Comparison of ENCODE assay signal across 14 cellular contexts in the genomic region with DNA sequence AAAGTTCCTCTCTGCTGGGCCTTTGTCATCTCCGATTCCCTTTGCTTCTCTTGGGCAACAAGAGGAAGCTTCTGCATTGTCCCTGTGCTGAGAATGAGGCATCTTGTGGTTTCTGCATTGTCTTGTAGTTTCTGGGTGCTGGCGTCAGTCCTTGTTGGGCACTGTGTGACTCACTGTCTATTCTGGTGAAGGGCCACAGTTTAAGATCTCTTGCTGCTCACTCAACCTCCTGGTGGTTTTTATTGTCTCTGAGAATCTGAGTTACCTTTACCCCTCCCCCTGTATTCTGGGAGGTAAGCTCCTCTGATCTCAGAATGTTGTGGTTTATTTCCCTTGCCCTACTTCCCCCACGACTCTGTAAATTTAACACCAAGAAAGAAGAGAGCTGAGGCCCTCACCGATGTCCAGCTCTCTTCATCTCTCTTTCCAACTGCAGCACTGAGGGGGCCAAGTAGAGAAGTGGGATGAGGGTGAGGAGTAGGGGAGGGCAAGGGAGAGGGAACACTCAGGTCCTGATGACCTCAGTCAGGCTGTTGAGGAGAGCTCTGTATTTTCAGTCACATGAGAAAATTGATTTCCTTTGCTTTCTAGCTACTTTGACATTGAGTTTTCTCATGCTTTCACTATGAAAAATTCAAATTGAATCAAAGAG.
DNase-seq lines count a peak whose midpoint lies in the region; ATAC-seq and TF ChIP-seq lines count a peak whose summit lies in the region.
"Had no signal": no experiment of that assay in that cellular context is flagged by ENCODE, and none has a peak within 500 bp of the region (broad histone marks: within the 10 kb centered on the region; RNA-seq: fewer than 3 reads in every experiment).

No MANE protein-coding gene starts in this region.

- TF ChIP-seq CTCF in IMR-90 (conservative IDR thresholded peaks at IDR 0.05; ENCODE audit: low read depth, low read length) (no peak), WTC11 (IDR thresholded peaks at IDR 0.05) (no peak), Caco-2 (IDR thresholded peaks at IDR 0.05; ENCODE audit: insufficient read depth in 1 of 2, low read depth in 1 of 2, low read length in 1 of 2, severe bottlenecking in 1 of 2, unreplicated experiment in 1 of 2) (no peak), ovary (IDR thresholded peaks at IDR 0.05) (no peak)

- H3K18ac ChIP-seq in IMR-90 (ENCODE audit: low read depth, low read length) (no peak overlapping the region), mesendoderm (ENCODE audit: low read length) (no peak overlapping the region)

- H2BK120ac ChIP-seq in IMR-90 (ENCODE audit: low read depth, low read length) (no peak overlapping the region), mesendoderm (ENCODE audit: low read depth, low read length) (no peak overlapping the region)

- BruUV-seq in IMR-90 (replicated peaks; lab: Mats Ljungman, UMichigan) (no TSS peak), Caco-2 (replicated peaks; lab: Mats Ljungman, UMichigan) (no TSS peak)

- H3K27ac ChIP-seq in IMR-90 (ENCODE audit: insufficient read depth, low read length) (no peak overlapping the region), mesendoderm (ENCODE audit: low read depth, low read length) (no peak overlapping the region), aorta (ENCODE audit: low read depth in 1 of 2, low read length in 2 of 2) (no peak overlapping the region), ovary (no peak overlapping the region)
- H3K27ac ChIP-seq: right lobe of liver, SK-N-MC had no signal

- no peak overlapping the region for H2AK9ac ChIP-seq in IMR-90 (replicated peaks; ENCODE audit: low read depth, low read length, poor library complexity)

- intact Hi-C loops in IMR-90 (cut with micrococcal nuclease), result no loop called here
- intact Hi-C loops in Caco-2 (cut with micrococcal nuclease; ENCODE audit: unreplicated experiment), result no loop called here
- intact Hi-C loops in aorta (cut with DNase I), result no loop called here
- intact Hi-C loops in ovary (cut with DNase I), result no loop called here

- H2AK5ac ChIP-seq in IMR-90 (ENCODE audit: low read depth, low read length) (no peak overlapping the region), mesendoderm (ENCODE audit: low read length) (no peak overlapping the region)

- dilution Hi-C loops in IMR-90 (cut with HindIII; ENCODE audit: low sequenced_read_pairs, unreplicated experiment), result no loop called here

- TF ChIP-seq POLR2A in IMR-90 (IDR thresholded peaks at IDR 0.05; ENCODE audit: low read depth, low read length) (no peak), ovary (IDR thresholded peaks at IDR 0.05) (no peak)

- CTCF ChIA-PET in IMR-90 (lab: Yijun Ruan, JAX) (no interaction called here), WTC11 (lab: Charles Lee) (interaction anchor here (1.3 kb wide), 1 partner anchor 24 kb away, joined by 3 read pairs; no protein-coding TSS in a partner anchor), Caco-2 (lab: Charles Lee) (no interaction called here)

- H3K4me2 ChIP-seq in IMR-90 (ENCODE audit: low read depth, low read length) (no peak overlapping the region), mesendoderm (ENCODE audit: low read length) (no peak overlapping the region)

- H3K27me3 ChIP-seq in IMR-90 (ENCODE audit: control insufficient read depth, insufficient read depth, low read length), result no peaks in the 10 kb centered on the region
- no peaks in the 10 kb centered on the region for H3K27me3 ChIP-seq in mesendoderm (ENCODE audit: insufficient read depth, low read length, poor library complexity)
- no peaks in the 10 kb centered on the region for H3K27me3 ChIP-seq in Caco-2 (replicated peaks; ENCODE audit: control insufficient read depth, insufficient read depth, low read length)
- no peaks in the 10 kb centered on the region for H3K27me3 ChIP-seq in aorta (ENCODE audit: control insufficient read depth in 1 of 2, insufficient read depth in 2 of 2, low read length in 1 of 2)
- H3K27me3 ChIP-seq in ovary, result no peaks in the 10 kb centered on the region
- H3K27me3 ChIP-seq: right lobe of liver had no signal

- POLR2A ChIA-PET in IMR-90 (lab: Charles Lee; ENCODE audit: unreplicated experiment) (no interaction called here), WTC11 (lab: Charles Lee) (no interaction called here), Caco-2 (lab: Charles Lee) (no interaction called here)

- H3K4me3 Mint-ChIP-seq in WTC11 (no peak overlapping the region), Caco-2 (ENCODE audit: unreplicated experiment) (no peak overlapping the region)

- H4K20me1 ChIP-seq in IMR-90 (ENCODE audit: insufficient read depth, low read length), result no peaks in the 10 kb centered on the region

- H3K4me3 ChIP-seq in IMR-90 (ENCODE audit: insufficient read depth, low read depth, low read length), result no peak overlapping the region
- no peak overlapping the region for H3K4me3 ChIP-seq in mesendoderm (ENCODE audit: low read length)
- no peak overlapping the region for H3K4me3 ChIP-seq in Caco-2 (ENCODE audit: low read depth, low read length)
- H3K4me3 ChIP-seq in aorta (ENCODE audit: low read length in 2 of 2), result no peak overlapping the region
- H3K4me3 ChIP-seq in ovary, result no peak overlapping the region
- H3K4me3 ChIP-seq: right lobe of liver, SK-N-MC had no signal

- WGBS in IMR-90 (ENCODE audit: extremely low coverage in 2 of 2, insufficient read length in 1 of 2), 2 experiments, result no CpG with 5 or more reads among the region's 4 CpGs
- WGBS in mesendoderm (ENCODE audit: extremely low coverage, insufficient coverage, low lambda C conversion rate), result no CpG with 5 or more reads among the region's 4 CpGs
- 77 to 86% methylated on average over 4 of the region's 4 CpGs for WGBS in aorta, 2 donors
- WGBS in ovary, 3 donors, result 72 to 82% (median 79%) methylated on average over 4 of the region's 4 CpGs

- no peak overlapping the region for H2BK15ac ChIP-seq in IMR-90 (ENCODE audit: low read depth, low read length)
- H2BK15ac ChIP-seq in mesendoderm (replicated peaks; ENCODE audit: low read depth), result no peak overlapping the region

- no peak overlapping the region for H4K91ac ChIP-seq in IMR-90 (ENCODE audit: insufficient read depth, low read depth, low read length)

- H2AFZ ChIP-seq in IMR-90 (replicated peaks; ENCODE audit: low read length, poor library complexity), result no peak overlapping the region

- no peak overlapping the region for H3K27ac Mint-ChIP-seq in WTC11
- H3K27ac Mint-ChIP-seq in Caco-2 (ENCODE audit: unreplicated experiment), result no peak overlapping the region

- H4K8ac ChIP-seq in IMR-90 (ENCODE audit: low read depth in 2 of 2, low read length in 2 of 2) (no peak overlapping the region), mesendoderm (ENCODE audit: low read depth, low read length) (no peak overlapping the region)

- no peaks in the 10 kb centered on the region for H3K9me3 ChIP-seq in IMR-90 (ENCODE audit: control insufficient read depth, insufficient read depth, low read length)
- H3K9me3 ChIP-seq in Caco-2, result no peaks in the 10 kb centered on the region
- peaks cover 1% of the 10 kb centered on the region for H3K9me3 ChIP-seq in aorta (ENCODE audit: control insufficient read depth, low read length)
- H3K9me3 ChIP-seq in ovary, result no peaks in the 10 kb centered on the region
- H3K9me3 ChIP-seq: right lobe of liver had no signal

- no peak overlapping the region for H2BK20ac ChIP-seq in IMR-90 (ENCODE audit: low read depth, low read length)

- H2BK5ac ChIP-seq in IMR-90 (ENCODE audit: low read depth, low read length, poor library complexity, severe bottlenecking) (no peak overlapping the region), mesendoderm (ENCODE audit: low read length) (no peak overlapping the region)

- H3K9me1 ChIP-seq in IMR-90 (ENCODE audit: insufficient read depth, low read length), result no peaks in the 10 kb centered on the region

- H3K4me1 Mint-ChIP-seq in WTC11, result peaks cover 10% of the 10 kb centered on the region
- no peaks in the 10 kb centered on the region for H3K4me1 Mint-ChIP-seq in Caco-2 (ENCODE audit: low read depth, unreplicated experiment)

- H3K9ac ChIP-seq in IMR-90 (ENCODE audit: low read depth, low read length) (no peak overlapping the region), mesendoderm (ENCODE audit: low read length) (no peak overlapping the region)

- H3K79me2 ChIP-seq in mesendoderm (ENCODE audit: control insufficient read depth, insufficient read depth, low read length), result no peaks in the 10 kb centered on the region

- H3K56ac ChIP-seq in IMR-90 (ENCODE audit: extremely low read depth, insufficient read depth, low read length), result no peak overlapping the region
- H3K56ac ChIP-seq in mesendoderm (ENCODE audit: low read length), result peak overlapping the region; percentile 32

- H3K23ac ChIP-seq in IMR-90 (ENCODE audit: low read depth, low read length), result no peak overlapping the region
- no peak overlapping the region for H3K23ac ChIP-seq in mesendoderm (ENCODE audit: low read length)

- in situ Hi-C loops in IMR-90 (cut with MboI; ENCODE audit: low sequenced_read_pairs), result no loop called here

- H4K5ac ChIP-seq in IMR-90 (ENCODE audit: low read depth, low read length) (no peak overlapping the region), mesendoderm (ENCODE audit: low read length) (no peak overlapping the region)

- DNase-seq in IMR-90 (peak; percentile 57), WTC11 (ENCODE audit: low spot score) (no peak), mesendoderm (peak; percentile 78), Caco-2 (no peak), aorta (no peak), ovary (no peak)
- DNase-seq: activated T-cell treated with anti-CD3 and anti-CD28 coated beads for 4 hours; effector CD8-positive, alpha-beta T cell; left ventricle myocardium superior; right lobe of liver; stimulated activated naive CD4-positive, alpha-beta T cell had no signal

- no peaks in the 10 kb centered on the region for H3K9me3 Mint-ChIP-seq in WTC11
- H3K9me3 Mint-ChIP-seq in Caco-2 (ENCODE audit: unreplicated experiment), result no peaks in the 10 kb centered on the region

- H3K27me3 Mint-ChIP-seq in WTC11 (ENCODE audit: low read depth) (no peaks in the 10 kb centered on the region), Caco-2 (ENCODE audit: insufficient read depth, unreplicated experiment) (no peaks in the 10 kb centered on the region)

- H3K79me1 ChIP-seq in IMR-90 (ENCODE audit: low read depth in 1 of 2, low read length in 2 of 2) (no peaks in the 10 kb centered on the region), mesendoderm (ENCODE audit: low read length) (no peaks in the 10 kb centered on the region)

- no peak for TF ChIP-seq RAD21 in IMR-90 (IDR thresholded peaks at IDR 0.05; ENCODE audit: low read length)

- H3K14ac ChIP-seq in IMR-90 (replicated peaks; ENCODE audit: low read depth, low read length), result no peak overlapping the region

- ATAC-seq in GM18858 (IDR thresholded peaks at IDR 0.05; ENCODE audit: unreplicated experiment) (peak; percentile 71), IMR-90 (ENCODE audit: low read depth) (no peak), WTC11 (peak; percentile 85), GM18498 (IDR thresholded peaks at IDR 0.05; ENCODE audit: unreplicated experiment) (no peak), aorta (ENCODE audit: low FRiP score) (no peak)
- ATAC-seq: left ventricle myocardium superior, right lobe of liver had no signal

- H3K36me3 ChIP-seq in IMR-90 (ENCODE audit: control insufficient read depth, insufficient read depth, low read length) (no peaks in the 10 kb centered on the region), mesendoderm (ENCODE audit: control insufficient read depth, insufficient read depth, low read length) (no peaks in the 10 kb centered on the region), Caco-2 (ENCODE audit: control insufficient read depth, insufficient read depth, low read length) (no peaks in the 10 kb centered on the region), aorta (ENCODE audit: control insufficient read depth in 1 of 2, insufficient read depth in 2 of 2, low read length in 1 of 2) (no peaks in the 10 kb centered on the region), ovary (no peaks in the 10 kb centered on the region)
- H3K36me3 ChIP-seq: right lobe of liver had no signal

- no peak for TF ChIP-seq EP300 in ovary (IDR thresholded peaks at IDR 0.05)

- H3K4me1 ChIP-seq in IMR-90 (ENCODE audit: control insufficient read depth, insufficient read depth, low read length) (no peaks in the 10 kb centered on the region), mesendoderm (ENCODE audit: control insufficient read depth, low read depth, low read length) (no peaks in the 10 kb centered on the region), Caco-2 (no peaks in the 10 kb centered on the region), aorta (ENCODE audit: control insufficient read depth in 1 of 2, insufficient read depth in 2 of 2, low read length in 2 of 2) (no peaks in the 10 kb centered on the region), ovary (ENCODE audit: insufficient read depth) (no peaks in the 10 kb centered on the region)
- H3K4me1 ChIP-seq: right lobe of liver had no signal

- H3K4ac ChIP-seq in IMR-90 (ENCODE audit: low read depth, low read length) (no peak overlapping the region), mesendoderm (ENCODE audit: low read depth, low read length) (no peak overlapping the region)

- H3K36me3 Mint-ChIP-seq in WTC11 (no peaks in the 10 kb centered on the region), Caco-2 (ENCODE audit: insufficient read depth, unreplicated experiment) (no peaks in the 10 kb centered on the region)

Comparison
In these comparisons a context has a peak if more than half of its experiments do, and no peak if none do; other contexts are left out.
1. ATAC-seq: peak in GM18858 (single experiment) and WTC11 (single experiment); none in IMR-90 (single experiment), GM18498 (single experiment) and aorta (single experiment).
2. DNase-seq: peak in IMR-90 (single experiment) and mesendoderm (single experiment); none in WTC11 (single experiment), Caco-2 (0 of 2), aorta (0 of 2) and ovary (0 of 5).